8 cellular contexts compared by ENCODE assay signal in the genomic region with DNA sequence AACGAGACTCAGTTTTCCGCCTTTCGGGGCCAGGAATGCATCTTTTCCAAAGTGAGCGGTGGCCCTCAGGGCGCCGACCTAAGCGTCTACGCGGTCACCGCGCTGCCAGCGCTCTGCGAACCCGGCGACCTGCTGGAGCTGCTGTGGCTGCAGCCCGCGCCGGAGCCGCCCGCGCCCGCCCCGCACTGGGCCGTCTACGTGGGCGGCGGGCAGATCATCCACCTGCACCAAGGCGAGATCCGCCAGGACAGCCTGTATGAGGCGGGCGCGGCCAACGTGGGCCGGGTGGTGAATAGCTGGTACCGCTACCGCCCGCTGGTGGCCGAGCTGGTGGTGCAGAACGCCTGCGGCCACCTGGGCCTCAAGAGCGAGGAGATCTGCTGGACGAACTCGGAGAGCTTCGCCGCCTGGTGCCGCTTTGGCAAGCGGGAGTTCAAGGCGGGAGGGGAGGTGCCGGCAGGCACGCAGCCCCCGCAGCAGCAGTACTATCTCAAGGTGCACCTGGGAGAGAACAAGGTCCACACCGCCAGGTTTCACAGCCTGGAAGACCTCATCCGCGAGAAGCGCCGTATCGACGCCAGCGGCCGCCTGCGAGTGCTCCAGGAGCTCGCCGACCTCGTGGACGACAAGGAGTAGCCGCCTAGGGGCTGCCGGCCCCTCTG. TPM values are rescaled to one million over a fixed set of nuclear protein-coding genes. Genes with fewer than 3 reads are reported as not detected.
DNase-seq lines count a peak whose midpoint lies in the region; ATAC-seq and TF ChIP-seq lines count a peak whose summit lies in the region.

No MANE protein-coding gene starts in this region.

- H3K9me3 Mint-ChIP-seq in Caco-2 (ENCODE audit: unreplicated experiment): no peaks in the 10 kb centered on the region

- no peaks in the 10 kb centered on the region for H3K36me3 Mint-ChIP-seq in Caco-2 (ENCODE audit: insufficient read depth, unreplicated experiment)

- peak overlapping the region; percentile 78 for H3K9ac ChIP-seq in skeletal muscle satellite cell (ENCODE audit: low read depth, low read length)

- peak; percentile 62 to 72 for DNase-seq in Caco-2
- peak; percentile 85 for DNase-seq in NCI-H2196 (lab: John Stamatoyannopoulos, UW; ENCODE audit: unreplicated experiment)
- peak; percentile 33 to 62 for DNase-seq in cardiac fibroblast (ENCODE audit: low read depth in 2 of 2)
- peak; percentile 79 for DNase-seq in iris pigment epithelial cell (ENCODE audit: low read depth)
- DNase-seq in stimulated activated naive CD4-positive, alpha-beta T cell (lab: John Stamatoyannopoulos, UW): no peak

- TF ChIP-seq CTCF in Caco-2 (IDR thresholded peaks at IDR 0.05; ENCODE audit: insufficient read depth in 1 of 2, low read depth in 1 of 2, low read length in 1 of 2, severe bottlenecking in 1 of 2, unreplicated experiment in 1 of 2) (peak; percentile 46), cardiac fibroblast (IDR thresholded peaks at IDR 0.05; ENCODE audit: low read depth, low read length) (peak; percentile 69)

- H3K4me2 ChIP-seq in skeletal muscle satellite cell (ENCODE audit: low read length): peak overlapping the region; percentile 89

- peak overlapping the region; percentile 21 for H3K4me3 ChIP-seq in Caco-2 (ENCODE audit: low read depth, low read length)
- H3K4me3 ChIP-seq in cardiac fibroblast (replicated peaks in 1 of 2; ENCODE audit: low read depth in 2 of 2, low read length in 2 of 2): peak overlapping the region; percentile 3 to 48
- H3K4me3 ChIP-seq in skeletal muscle satellite cell (ENCODE audit: low read length): peak overlapping the region; percentile 72

- ATAC-seq in GM21825 (IDR thresholded peaks at IDR 0.05; ENCODE audit: unreplicated experiment) (peak; percentile 64), GM18517 (IDR thresholded peaks at IDR 0.05; ENCODE audit: unreplicated experiment) (no peak)

- H3K9me3 ChIP-seq in Caco-2 (no peaks in the 10 kb centered on the region), skeletal muscle satellite cell (replicated peaks; ENCODE audit: low read length) (no peaks in the 10 kb centered on the region)

- H3K36me3 ChIP-seq in Caco-2 (ENCODE audit: control insufficient read depth, insufficient read depth, low read length) (no peaks in the 10 kb centered on the region), skeletal muscle satellite cell (ENCODE audit: insufficient read depth, low read length) (no peaks in the 10 kb centered on the region)

- peaks cover 22% of the 10 kb centered on the region for H3K27me3 Mint-ChIP-seq in Caco-2 (ENCODE audit: insufficient read depth, unreplicated experiment)

- peaks cover 15% of the 10 kb centered on the region for H3K27me3 ChIP-seq in Caco-2 (replicated peaks; ENCODE audit: control insufficient read depth, insufficient read depth, low read length)
- H3K27me3 ChIP-seq in skeletal muscle satellite cell (ENCODE audit: control insufficient read depth, insufficient read depth, low read length): peaks cover 14% of the 10 kb centered on the region

- CTCF ChIA-PET in Caco-2 (lab: Charles Lee): interaction anchor here (0.6 to 1.3 kb wide), 2 partner anchors 8 to 630 kb away, joined by 3 to 4 read pairs; no protein-coding TSS in a partner anchor

- no peak overlapping the region for H3K27ac Mint-ChIP-seq in Caco-2 (ENCODE audit: unreplicated experiment)

- POLR2A ChIA-PET in Caco-2 (lab: Charles Lee): no interaction called here

- H3K4me1 ChIP-seq in Caco-2: peaks cover 20% of the 10 kb centered on the region
- H3K4me1 ChIP-seq in skeletal muscle satellite cell (ENCODE audit: control insufficient read depth, insufficient read depth, low read length): peaks cover 21% of the 10 kb centered on the region

- H3K4me3 Mint-ChIP-seq in Caco-2 (ENCODE audit: unreplicated experiment): peak overlapping the region; percentile 63

- intact Hi-C loops in Caco-2 (cut with micrococcal nuclease; ENCODE audit: unreplicated experiment): loop anchor here (10.0 kb wide), 2 partner anchors 270 to 350 kb away; no protein-coding TSS in a partner anchor

- BruUV-seq in Caco-2 (replicated peaks; lab: Mats Ljungman, UMichigan): no TSS peak

- no peaks in the 10 kb centered on the region for H3K4me1 Mint-ChIP-seq in Caco-2 (ENCODE audit: low read depth, unreplicated experiment)

RNA-seq across cellular contexts. Expression of gene LRATD1, which starts 1.8 kb away (rescaled TPM):
- total RNA-seq in Caco-2 (2022): 0.27 and 0.35 TPM in 2 replicates
- 0.66 and 1.0 TPM in 2 replicates for total RNA-seq in skeletal muscle satellite cell (2012; rRNA removed)

Comparison
In these comparisons a context has a peak if more than half of its experiments do, and no peak if none do; other contexts are left out.
1. DNase-seq: peak in Caco-2 (2 of 2), NCI-H2196 (single experiment), cardiac fibroblast (2 of 2) and iris pigment epithelial cell (single experiment); none in stimulated activated naive CD4-positive, alpha-beta T cell (0 of 6).
2. H3K4me3 ChIP-seq: peak in every context shown above with its lines; median percentile 72 in skeletal muscle satellite cell; 26 in cardiac fibroblast; 21 in Caco-2.